Comparison of ENCODE assay signal across 21 cellular contexts in the genomic region with DNA sequence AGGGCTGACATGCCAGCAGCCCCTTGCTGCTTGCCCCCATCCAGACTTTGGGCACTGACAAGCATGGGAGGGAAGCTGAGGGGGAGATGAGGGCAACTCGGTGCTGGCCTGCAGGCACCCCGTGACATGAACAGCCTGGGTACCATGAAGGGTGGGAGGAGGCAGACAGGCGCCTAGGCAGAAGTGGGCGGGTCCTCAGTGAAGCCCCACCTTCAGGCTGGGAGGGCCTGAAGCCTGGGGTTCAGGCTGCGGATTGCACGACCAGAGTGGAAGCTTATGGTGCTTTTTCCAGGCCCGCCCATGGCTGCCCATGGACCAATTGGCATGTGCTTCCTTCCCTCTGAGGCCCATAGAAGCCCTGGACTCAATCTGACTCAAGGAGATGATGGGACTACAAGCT.
"Had no signal": no experiment of that assay in that cellular context is flagged by ENCODE, and none has a peak within 500 bp of the region (broad histone marks: within the 10 kb centered on the region; RNA-seq: fewer than 3 reads in every experiment).

No MANE protein-coding gene starts in this region.

- H3K36me3 Mint-ChIP-seq: T-cell had no signal

- ATAC-seq: HepG2, Panc1, PC-3, T-cell had no signal

- H3K27ac Mint-ChIP-seq: T-cell had no signal

- H3K4me3 Mint-ChIP-seq: T-cell had no signal

- DNase-seq: IMR-90; Karpas-422; KG1; MM.1S; NCI-H1092 treated with DMSO at 0.1 percent for 48 hours; NCI-H1436; NCI-H187 treated with DMSO at 0.1 percent for 48 hours; NCI-H2029 treated with DMSO at 0.1 percent for 48 hours; NCI-H2171 treated with DMSO at 0.1 percent for 48 hours; NCI-H524; NCI-H69; NCI-H774; NK-92 treated with Interleukin-12 subunit alpha and Interleukin-12 subunit beta, amount 100 ng/mL, for 24 hours; PC-3; Right ventricle myocardium superior; SIG-M5; SK-N-SH; SW 1271; T-cell had no signal

- H3K4me1 Mint-ChIP-seq: T-cell had no signal

- H3K9me3 ChIP-seq: SK-N-SH had no signal

- H3K27me3 Mint-ChIP-seq: T-cell had no signal
